Comparison of ENCODE assay signal across 1 cellular context in the genomic region with DNA sequence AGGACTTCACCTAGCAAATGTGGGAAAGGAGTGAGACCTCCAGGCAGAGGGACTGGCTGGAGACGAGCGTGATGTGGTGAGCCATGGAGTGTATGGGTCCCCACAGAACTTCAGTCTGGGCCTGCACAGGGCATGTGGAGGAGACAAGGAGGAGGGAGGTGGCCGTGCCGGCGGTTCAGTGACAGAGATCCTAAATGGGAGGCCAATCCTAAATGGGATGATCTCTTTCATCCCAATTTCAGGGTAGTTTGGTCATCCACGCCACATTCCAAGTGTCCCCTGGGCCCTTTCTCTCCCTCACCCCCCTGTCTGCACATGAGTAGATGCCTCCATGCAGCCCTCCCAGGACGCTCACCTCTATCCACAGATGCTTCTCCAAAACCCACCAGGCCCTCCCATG.
TF ChIP-seq lines count a peak whose summit lies in the region.

No MANE protein-coding gene starts in this region.

TF ChIP-seq in HepG2, 621 proteins besides CTCF, POLR2A, EP300 and RAD21 (continued from another document and continues in another):
- TF ChIP-seq, protein P1, sequence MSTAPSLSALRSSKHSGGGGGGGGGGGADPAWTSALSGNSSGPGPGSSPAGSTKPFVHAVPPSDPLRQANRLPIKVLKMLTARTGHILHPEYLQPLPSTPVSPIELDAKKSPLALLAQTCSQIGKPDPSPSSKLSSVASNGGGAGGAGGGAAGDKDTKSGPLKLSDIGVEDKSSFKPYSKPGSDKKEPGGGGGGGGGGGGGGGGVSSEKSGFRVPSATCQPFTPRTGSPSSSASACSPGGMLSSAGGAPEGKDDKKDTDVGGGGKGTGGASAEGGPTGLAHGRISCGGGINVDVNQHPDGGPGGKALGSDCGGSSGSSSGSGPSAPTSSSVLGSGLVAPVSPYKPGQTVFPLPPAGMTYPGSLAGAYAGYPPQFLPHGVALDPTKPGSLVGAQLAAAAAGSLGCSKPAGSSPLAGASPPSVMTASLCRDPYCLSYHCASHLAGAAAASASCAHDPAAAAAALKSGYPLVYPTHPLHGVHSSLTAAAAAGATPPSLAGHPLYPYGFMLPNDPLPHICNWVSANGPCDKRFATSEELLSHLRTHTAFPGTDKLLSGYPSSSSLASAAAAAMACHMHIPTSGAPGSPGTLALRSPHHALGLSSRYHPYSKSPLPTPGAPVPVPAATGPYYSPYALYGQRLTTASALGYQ (CRISPR knock-in tag; IDR thresholded peaks at IDR 0.05): no peak
- TF ChIP-seq SP2 (CRISPR knock-in tag; IDR thresholded peaks at IDR 0.05) (0 out of 2 replicates have a peak, but pooled peaks have one; percentile 27), HOXA7 (CRISPR knock-in tag; IDR thresholded peaks at IDR 0.05) (no peak), RFX3 (CRISPR knock-in tag; IDR thresholded peaks at IDR 0.05) (no peak), KAT2B (IDR thresholded peaks at IDR 0.05; ENCODE audit: borderline replicate concordance, low read depth, low read length) (no peak), NFYC (CRISPR knock-in tag; IDR thresholded peaks at IDR 0.05) (no peak), MTF1 (CRISPR knock-in tag; IDR thresholded peaks at IDR 0.05) (no peak), XRCC5 (optimal IDR thresholded peaks at IDR 0.05; ENCODE audit: low read length) (no peak), ZNF749 (CRISPR knock-in tag; IDR thresholded peaks at IDR 0.05; ENCODE audit: borderline replicate concordance) (no peak), MZF1 (CRISPR knock-in tag; IDR thresholded peaks at IDR 0.05; ENCODE audit: borderline replicate concordance) (no peak), ZNF75D (CRISPR knock-in tag; IDR thresholded peaks at IDR 0.05; ENCODE audit: borderline replicate concordance) (no peak), JUND (CRISPR knock-in tag; IDR thresholded peaks at IDR 0.05) (no peak), ZBTB1 (CRISPR knock-in tag; IDR thresholded peaks at IDR 0.05; ENCODE audit: borderline replicate concordance) (no peak), ISL2 (CRISPR knock-in tag; IDR thresholded peaks at IDR 0.05) (no peak), ZNF530 (CRISPR knock-in tag; IDR thresholded peaks at IDR 0.05; ENCODE audit: low read depth) (no peak), ZNF782 (CRISPR knock-in tag; IDR thresholded peaks at IDR 0.05; ENCODE audit: borderline replicate concordance) (no peak), ZNF510 (CRISPR knock-in tag; IDR thresholded peaks at IDR 0.05; ENCODE audit: low read depth) (no peak), KDM5B (CRISPR knock-in tag; IDR thresholded peaks at IDR 0.05; ENCODE audit: borderline replicate concordance) (0 out of 2 replicates have a peak, but pooled peaks have one; percentile 6), NCOR1 (IDR thresholded peaks at IDR 0.05; ENCODE audit: borderline replicate concordance, low read length) (no peak), SNAPC2 (CRISPR knock-in tag; IDR thresholded peaks at IDR 0.05) (no peak), ZNF230 (CRISPR knock-in tag; IDR thresholded peaks at IDR 0.05) (peak; percentile 9; the same call in 1 of the 2 replicates), ARID2 (CRISPR knock-in tag; IDR thresholded peaks at IDR 0.05; ENCODE audit: borderline replicate concordance) (no peak), ZNF253 (CRISPR knock-in tag; IDR thresholded peaks at IDR 0.05; ENCODE audit: borderline replicate concordance) (no peak), ZNF629 (CRISPR knock-in tag; conservative IDR thresholded peaks at IDR 0.05) (no peak), MEIS2 (CRISPR knock-in tag; IDR thresholded peaks at IDR 0.05) (no peak), RBFOX2 (IDR thresholded peaks at IDR 0.05; ENCODE audit: low read depth, low read length) (peak; percentile 56; the same call in 1 of the 2 replicates), SP140L (CRISPR knock-in tag; IDR thresholded peaks at IDR 0.05; ENCODE audit: borderline replicate concordance) (no peak)
- TF ChIP-seq, protein P2, sequence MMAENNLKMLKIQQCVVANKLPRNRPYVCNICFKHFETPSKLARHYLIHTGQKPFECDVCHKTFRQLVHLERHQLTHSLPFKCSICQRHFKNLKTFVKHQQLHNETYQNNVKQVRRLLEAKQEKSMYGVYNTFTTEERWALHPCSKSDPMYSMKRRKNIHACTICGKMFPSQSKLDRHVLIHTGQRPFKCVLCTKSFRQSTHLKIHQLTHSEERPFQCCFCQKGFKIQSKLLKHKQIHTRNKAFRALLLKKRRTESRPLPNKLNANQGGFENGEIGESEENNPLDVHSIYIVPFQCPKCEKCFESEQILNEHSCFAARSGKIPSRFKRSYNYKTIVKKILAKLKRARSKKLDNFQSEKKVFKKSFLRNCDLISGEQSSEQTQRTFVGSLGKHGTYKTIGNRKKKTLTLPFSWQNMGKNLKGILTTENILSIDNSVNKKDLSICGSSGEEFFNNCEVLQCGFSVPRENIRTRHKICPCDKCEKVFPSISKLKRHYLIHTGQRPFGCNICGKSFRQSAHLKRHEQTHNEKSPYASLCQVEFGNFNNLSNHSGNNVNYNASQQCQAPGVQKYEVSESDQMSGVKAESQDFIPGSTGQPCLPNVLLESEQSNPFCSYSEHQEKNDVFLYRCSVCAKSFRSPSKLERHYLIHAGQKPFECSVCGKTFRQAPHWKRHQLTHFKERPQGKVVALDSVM (CRISPR knock-in tag; IDR thresholded peaks at IDR 0.05): no peak
- TF ChIP-seq, protein P3, sequence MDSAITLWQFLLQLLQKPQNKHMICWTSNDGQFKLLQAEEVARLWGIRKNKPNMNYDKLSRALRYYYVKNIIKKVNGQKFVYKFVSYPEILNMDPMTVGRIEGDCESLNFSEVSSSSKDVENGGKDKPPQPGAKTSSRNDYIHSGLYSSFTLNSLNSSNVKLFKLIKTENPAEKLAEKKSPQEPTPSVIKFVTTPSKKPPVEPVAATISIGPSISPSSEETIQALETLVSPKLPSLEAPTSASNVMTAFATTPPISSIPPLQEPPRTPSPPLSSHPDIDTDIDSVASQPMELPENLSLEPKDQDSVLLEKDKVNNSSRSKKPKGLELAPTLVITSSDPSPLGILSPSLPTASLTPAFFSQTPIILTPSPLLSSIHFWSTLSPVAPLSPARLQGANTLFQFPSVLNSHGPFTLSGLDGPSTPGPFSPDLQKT (CRISPR knock-in tag; IDR thresholded peaks at IDR 0.05; ENCODE audit: borderline replicate concordance): no peak
- TF ChIP-seq, protein P4, sequence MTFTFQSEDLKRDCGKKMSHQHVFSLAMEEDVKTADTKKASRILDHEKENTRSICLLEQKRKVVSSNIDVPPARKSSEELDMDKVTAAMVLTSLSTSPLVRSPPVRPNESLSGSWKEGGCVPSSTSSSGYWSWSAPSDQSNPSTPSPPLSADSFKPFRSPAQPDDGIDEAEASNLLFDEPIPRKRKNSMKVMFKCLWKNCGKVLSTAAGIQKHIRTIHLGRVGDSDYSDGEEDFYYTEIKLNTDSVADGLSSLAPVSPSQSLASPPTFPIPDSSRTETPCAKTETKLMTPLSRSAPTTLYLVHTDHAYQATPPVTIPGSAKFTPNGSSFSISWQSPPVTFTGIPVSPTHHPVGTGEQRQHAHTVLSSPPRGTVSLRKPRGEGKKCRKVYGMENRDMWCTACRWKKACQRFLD (CRISPR knock-in tag; IDR thresholded peaks at IDR 0.05; ENCODE audit: borderline replicate concordance): no peak
- TF ChIP-seq, protein P5, sequence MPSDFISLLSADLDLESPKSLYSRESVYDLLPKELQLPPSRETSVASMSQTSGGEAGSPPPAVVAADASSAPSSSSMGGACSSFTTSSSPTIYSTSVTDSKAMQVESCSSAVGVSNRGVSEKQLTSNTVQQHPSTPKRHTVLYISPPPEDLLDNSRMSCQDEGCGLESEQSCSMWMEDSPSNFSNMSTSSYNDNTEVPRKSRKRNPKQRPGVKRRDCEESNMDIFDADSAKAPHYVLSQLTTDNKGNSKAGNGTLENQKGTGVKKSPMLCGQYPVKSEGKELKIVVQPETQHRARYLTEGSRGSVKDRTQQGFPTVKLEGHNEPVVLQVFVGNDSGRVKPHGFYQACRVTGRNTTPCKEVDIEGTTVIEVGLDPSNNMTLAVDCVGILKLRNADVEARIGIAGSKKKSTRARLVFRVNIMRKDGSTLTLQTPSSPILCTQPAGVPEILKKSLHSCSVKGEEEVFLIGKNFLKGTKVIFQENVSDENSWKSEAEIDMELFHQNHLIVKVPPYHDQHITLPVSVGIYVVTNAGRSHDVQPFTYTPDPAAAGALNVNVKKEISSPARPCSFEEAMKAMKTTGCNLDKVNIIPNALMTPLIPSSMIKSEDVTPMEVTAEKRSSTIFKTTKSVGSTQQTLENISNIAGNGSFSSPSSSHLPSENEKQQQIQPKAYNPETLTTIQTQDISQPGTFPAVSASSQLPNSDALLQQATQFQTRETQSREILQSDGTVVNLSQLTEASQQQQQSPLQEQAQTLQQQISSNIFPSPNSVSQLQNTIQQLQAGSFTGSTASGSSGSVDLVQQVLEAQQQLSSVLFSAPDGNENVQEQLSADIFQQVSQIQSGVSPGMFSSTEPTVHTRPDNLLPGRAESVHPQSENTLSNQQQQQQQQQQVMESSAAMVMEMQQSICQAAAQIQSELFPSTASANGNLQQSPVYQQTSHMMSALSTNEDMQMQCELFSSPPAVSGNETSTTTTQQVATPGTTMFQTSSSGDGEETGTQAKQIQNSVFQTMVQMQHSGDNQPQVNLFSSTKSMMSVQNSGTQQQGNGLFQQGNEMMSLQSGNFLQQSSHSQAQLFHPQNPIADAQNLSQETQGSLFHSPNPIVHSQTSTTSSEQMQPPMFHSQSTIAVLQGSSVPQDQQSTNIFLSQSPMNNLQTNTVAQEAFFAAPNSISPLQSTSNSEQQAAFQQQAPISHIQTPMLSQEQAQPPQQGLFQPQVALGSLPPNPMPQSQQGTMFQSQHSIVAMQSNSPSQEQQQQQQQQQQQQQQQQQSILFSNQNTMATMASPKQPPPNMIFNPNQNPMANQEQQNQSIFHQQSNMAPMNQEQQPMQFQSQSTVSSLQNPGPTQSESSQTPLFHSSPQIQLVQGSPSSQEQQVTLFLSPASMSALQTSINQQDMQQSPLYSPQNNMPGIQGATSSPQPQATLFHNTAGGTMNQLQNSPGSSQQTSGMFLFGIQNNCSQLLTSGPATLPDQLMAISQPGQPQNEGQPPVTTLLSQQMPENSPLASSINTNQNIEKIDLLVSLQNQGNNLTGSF (CRISPR knock-in tag; IDR thresholded peaks at IDR 0.05): no peak
- TF ChIP-seq, protein P6, sequence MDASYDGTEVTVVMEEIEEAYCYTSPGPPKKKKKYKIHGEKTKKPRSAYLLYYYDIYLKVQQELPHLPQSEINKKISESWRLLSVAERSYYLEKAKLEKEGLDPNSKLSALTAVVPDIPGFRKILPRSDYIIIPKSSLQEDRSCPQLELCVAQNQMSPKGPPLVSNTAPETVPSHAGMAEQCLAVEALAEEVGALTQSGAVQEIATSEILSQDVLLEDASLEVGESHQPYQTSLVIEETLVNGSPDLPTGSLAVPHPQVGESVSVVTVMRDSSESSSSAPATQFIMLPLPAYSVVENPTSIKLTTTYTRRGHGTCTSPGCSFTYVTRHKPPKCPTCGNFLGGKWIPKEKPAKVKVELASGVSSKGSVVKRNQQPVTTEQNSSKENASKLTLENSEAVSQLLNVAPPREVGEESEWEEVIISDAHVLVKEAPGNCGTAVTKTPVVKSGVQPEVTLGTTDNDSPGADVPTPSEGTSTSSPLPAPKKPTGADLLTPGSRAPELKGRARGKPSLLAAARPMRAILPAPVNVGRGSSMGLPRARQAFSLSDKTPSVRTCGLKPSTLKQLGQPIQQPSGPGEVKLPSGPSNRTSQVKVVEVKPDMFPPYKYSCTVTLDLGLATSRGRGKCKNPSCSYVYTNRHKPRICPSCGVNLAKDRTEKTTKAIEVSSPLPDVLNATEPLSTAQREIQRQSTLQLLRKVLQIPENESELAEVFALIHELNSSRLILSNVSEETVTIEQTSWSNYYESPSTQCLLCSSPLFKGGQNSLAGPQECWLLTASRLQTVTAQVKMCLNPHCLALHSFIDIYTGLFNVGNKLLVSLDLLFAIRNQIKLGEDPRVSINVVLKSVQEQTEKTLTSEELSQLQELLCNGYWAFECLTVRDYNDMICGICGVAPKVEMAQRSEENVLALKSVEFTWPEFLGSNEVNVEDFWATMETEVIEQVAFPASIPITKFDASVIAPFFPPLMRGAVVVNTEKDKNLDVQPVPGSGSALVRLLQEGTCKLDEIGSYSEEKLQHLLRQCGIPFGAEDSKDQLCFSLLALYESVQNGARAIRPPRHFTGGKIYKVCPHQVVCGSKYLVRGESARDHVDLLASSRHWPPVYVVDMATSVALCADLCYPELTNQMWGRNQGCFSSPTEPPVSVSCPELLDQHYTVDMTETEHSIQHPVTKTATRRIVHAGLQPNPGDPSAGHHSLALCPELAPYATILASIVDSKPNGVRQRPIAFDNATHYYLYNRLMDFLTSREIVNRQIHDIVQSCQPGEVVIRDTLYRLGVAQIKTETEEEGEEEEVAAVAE (CRISPR knock-in tag; IDR thresholded peaks at IDR 0.05; ENCODE audit: borderline replicate concordance): no peak
- TF ChIP-seq, protein P7, sequence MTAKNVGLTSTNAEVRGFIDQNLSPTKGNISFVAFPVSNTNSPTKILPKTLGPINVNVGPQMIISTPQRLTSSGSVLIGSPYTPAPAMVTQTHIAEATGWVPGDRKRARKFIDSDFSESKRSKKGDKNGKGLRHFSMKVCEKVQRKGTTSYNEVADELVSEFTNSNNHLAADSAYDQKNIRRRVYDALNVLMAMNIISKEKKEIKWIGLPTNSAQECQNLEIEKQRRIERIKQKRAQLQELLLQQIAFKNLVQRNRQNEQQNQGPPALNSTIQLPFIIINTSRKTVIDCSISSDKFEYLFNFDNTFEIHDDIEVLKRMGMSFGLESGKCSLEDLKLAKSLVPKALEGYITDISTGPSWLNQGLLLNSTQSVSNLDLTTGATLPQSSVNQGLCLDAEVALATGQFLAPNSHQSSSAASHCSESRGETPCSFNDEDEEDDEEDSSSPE (CRISPR knock-in tag; IDR thresholded peaks at IDR 0.05): no peak
- TF ChIP-seq, protein P8, sequence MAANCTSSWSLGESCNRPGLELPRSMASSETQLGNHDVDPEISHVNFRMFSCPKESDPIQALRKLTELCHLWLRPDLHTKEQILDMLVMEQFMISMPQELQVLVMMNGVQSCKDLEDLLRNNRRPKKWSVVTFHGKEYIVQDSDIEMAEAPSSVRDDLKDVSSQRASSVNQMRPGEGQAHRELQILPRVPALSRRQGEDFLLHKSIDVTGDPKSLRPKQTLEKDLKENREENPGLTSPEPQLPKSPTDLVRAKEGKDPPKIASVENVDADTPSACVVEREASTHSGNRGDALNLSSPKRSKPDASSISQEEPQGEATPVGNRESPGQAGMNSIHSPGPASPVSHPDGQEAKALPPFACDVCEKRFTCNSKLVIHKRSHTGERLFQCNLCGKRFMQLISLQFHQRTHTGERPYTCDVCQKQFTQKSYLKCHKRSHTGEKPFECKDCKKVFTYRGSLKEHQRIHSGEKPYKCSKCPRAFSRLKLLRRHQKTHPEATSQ (CRISPR knock-in tag; IDR thresholded peaks at IDR 0.05; ENCODE audit: borderline replicate concordance): no peak
- TF ChIP-seq, protein P9, sequence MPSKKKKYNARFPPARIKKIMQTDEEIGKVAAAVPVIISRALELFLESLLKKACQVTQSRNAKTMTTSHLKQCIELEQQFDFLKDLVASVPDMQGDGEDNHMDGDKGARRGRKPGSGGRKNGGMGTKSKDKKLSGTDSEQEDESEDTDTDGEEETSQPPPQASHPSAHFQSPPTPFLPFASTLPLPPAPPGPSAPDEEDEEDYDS (CRISPR knock-in tag; IDR thresholded peaks at IDR 0.05): no peak
- TF ChIP-seq, protein P10, sequence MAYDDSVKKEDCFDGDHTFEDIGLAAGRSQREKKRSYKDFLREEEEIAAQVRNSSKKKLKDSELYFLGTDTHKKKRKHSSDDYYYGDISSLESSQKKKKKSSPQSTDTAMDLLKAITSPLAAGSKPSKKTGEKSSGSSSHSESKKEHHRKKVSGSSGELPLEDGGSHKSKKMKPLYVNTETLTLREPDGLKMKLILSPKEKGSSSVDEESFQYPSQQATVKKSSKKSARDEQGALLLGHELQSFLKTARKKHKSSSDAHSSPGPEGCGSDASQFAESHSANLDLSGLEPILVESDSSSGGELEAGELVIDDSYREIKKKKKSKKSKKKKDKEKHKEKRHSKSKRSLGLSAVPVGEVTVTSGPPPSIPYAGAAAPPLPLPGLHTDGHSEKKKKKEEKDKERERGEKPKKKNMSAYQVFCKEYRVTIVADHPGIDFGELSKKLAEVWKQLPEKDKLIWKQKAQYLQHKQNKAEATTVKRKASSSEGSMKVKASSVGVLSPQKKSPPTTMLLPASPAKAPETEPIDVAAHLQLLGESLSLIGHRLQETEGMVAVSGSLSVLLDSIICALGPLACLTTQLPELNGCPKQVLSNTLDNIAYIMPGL (CRISPR knock-in tag; IDR thresholded peaks at IDR 0.05; ENCODE audit: borderline replicate concordance in 1 of 2, low read depth in 1 of 2): peak in 1 of 2 experiments; percentile 30; a peak in 1 of 4 replicates
